8 cellular contexts compared by ENCODE assay signal in genomic region chr14:55026793-55027560, GRCh38. TPM values are rescaled to one million over a fixed set of nuclear protein-coding genes. Genes with fewer than 3 reads are reported as not detected.
A peak's percentile ranks its signal among the peaks of the same experiment; 100 is the strongest.
DNase-seq lines count a peak whose midpoint lies in the region; ATAC-seq and TF ChIP-seq lines count a peak whose summit lies in the region.

A gene with protein sequence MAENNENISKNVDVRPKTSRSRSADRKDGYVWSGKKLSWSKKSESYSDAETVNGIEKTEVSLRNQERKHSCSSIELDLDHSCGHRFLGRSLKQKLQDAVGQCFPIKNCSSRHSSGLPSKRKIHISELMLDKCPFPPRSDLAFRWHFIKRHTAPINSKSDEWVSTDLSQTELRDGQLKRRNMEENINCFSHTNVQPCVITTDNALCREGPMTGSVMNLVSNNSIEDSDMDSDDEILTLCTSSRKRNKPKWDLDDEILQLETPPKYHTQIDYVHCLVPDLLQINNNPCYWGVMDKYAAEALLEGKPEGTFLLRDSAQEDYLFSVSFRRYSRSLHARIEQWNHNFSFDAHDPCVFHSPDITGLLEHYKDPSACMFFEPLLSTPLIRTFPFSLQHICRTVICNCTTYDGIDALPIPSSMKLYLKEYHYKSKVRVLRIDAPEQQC (plus strand): TSS chr14:55027236. CDS start chr14:55043042, 15,806 bp downstream.
TSS of gene WDHD1 (minus strand) at chr14:55027099. CDS start at chr14:55026787, 312 bp downstream.

- no peak for TF ChIP-seq CTCF in fibroblast of the aortic adventitia (IDR thresholded peaks at IDR 0.05; ENCODE audit: insufficient read depth, low read length)
- no peak for TF ChIP-seq CTCF in nephron (IDR thresholded peaks at IDR 0.05; ENCODE audit: unreplicated experiment in 3 of 3)

- peaks cover 36% of the 10 kb centered on the region for H3K4me1 ChIP-seq in HAP-1

- peak within 1 kb of the TSS; percentile 94 to 97 (median 94) for H3K4me3 Mint-ChIP-seq in nephron

- H3K4me3 ChIP-seq in HAP-1 = peak within 1 kb of the TSS; percentile 77
- H3K4me3 ChIP-seq in MG63 = peak within 1 kb of the TSS; percentile 84
- peak within 1 kb of the TSS; percentile 96 for H3K4me3 ChIP-seq in fibroblast of the aortic adventitia (ENCODE audit: low read depth, low read length)

- peak; percentile 93 for DNase-seq in GDM1 (lab: John Stamatoyannopoulos, UW)
- DNase-seq in HAP-1 (ENCODE audit: low spot score in 2 of 2) = peak; percentile 89 to 97
- peak; percentile 92 for DNase-seq in MG63
- DNase-seq in SHP77 (lab: John Stamatoyannopoulos, UW) = peak; percentile 91 to 95
- DNase-seq in activated effector memory CD4-positive, alpha-beta T cell treated with Interleukin-2 at 50 U/mL for 16 hours = peak; percentile 94
- peak; percentile 88 for DNase-seq in fibroblast of the aortic adventitia (ENCODE audit: low read depth)
- DNase-seq in stimulated activated naive CD8-positive, alpha-beta T cell treated with anti-CD3 and anti-CD28 coated beads, Interleukin-15, Interleukin-2, amounts not matched to agents 100 U/mL and 50 U/mL, for 24 hours = peak; percentile 99

- peaks cover 50% of the 10 kb centered on the region for H3K4me1 Mint-ChIP-seq in nephron

- H3K9me3 Mint-ChIP-seq in nephron = no peaks in the 10 kb centered on the region

- H3K9me3 ChIP-seq in HAP-1 (no peaks in the 10 kb centered on the region), MG63 (no peaks in the 10 kb centered on the region)

- peak; percentile 97 for ATAC-seq in stimulated activated naive CD8-positive, alpha-beta T cell treated with anti-CD3 and anti-CD28 coated beads, Interleukin-15, Interleukin-2, amounts not matched to agents 100 U/mL and 50 U/mL, for 24 hours

- H3K27me3 ChIP-seq in HAP-1 (ENCODE audit: low read depth) = no peaks in the 10 kb centered on the region
- no peaks in the 10 kb centered on the region for H3K27me3 ChIP-seq in MG63

- H3K27ac Mint-ChIP-seq in nephron = peak within 1 kb of the TSS; percentile 78 to 97 (median 80)

- H3K36me3 Mint-ChIP-seq in nephron (ENCODE audit: low read depth) = no peaks in the 10 kb centered on the region

- H3K36me3 ChIP-seq in HAP-1 (replicated peaks) (peaks cover 14% of the 10 kb centered on the region), MG63 (peaks cover under 1% of the 10 kb centered on the region; the same call in 1 of the 2 replicates)

- no peaks in the 10 kb centered on the region for H3K27me3 Mint-ChIP-seq in nephron (ENCODE audit: low read depth)

- in situ Hi-C loops in HAP-1 (cut with MboI; ENCODE audit: low sequenced_read_pairs) = no loop called here

RNA-seq across cellular contexts. Expression of the first gene that starts in this region (rescaled TPM):
- 3.8 and 9.0 TPM in 2 replicates for total RNA-seq in MG63 (2014; rRNA removed; shearing (Covaris generic); ENCODE audit: low replicate concordance)
- total RNA-seq in fibroblast of the aortic adventitia (ENCODE audit: low replicate concordance) = 11.6 and 25.0 TPM in 2 replicates

RNA-seq across cellular contexts. Expression of gene WDHD1, which starts in this region (rescaled TPM):
- total RNA-seq in MG63 (2014; rRNA removed; shearing (Covaris generic); ENCODE audit: low replicate concordance) = 5.2 TPM in 2 replicates
- total RNA-seq in fibroblast of the aortic adventitia (ENCODE audit: low replicate concordance) = 9.3 and 27.0 TPM in 2 replicates

Comparison
In these comparisons a context has a peak if more than half of its experiments do, and no peak if none do; other contexts are left out.
1. Peak in every context shown above with its lines: DNase-seq, ATAC-seq and H3K4me3 ChIP-seq.